Comparison of ENCODE assay signal across 1 cellular context in genomic region chr14:73886449-73887115, GRCh38.
TF ChIP-seq lines count a peak whose summit lies in the region.

Gene ZNF410, plus strand, starts transcription at chr14:73886859. Its CDS starts 5,317 bp downstream, at chr14:73892176.

TF ChIP-seq in HepG2, 621 proteins besides CTCF, POLR2A, EP300 and RAD21 (continued from another document and continues in another):
- TF ChIP-seq ZNF674 (CRISPR knock-in tag; IDR thresholded peaks at IDR 0.05; ENCODE audit: low read depth) (0 out of 2 replicates have a peak, but pooled peaks have one; percentile 29), ZNF414 (CRISPR knock-in tag; IDR thresholded peaks at IDR 0.05) (no peak), ONECUT2 (CRISPR knock-in tag; IDR thresholded peaks at IDR 0.05) (no peak), GTF2F1 (IDR thresholded peaks at IDR 0.05; ENCODE audit: low read length) (no peak; the same call in 1 of the 2 replicates), BATF2 (CRISPR knock-in tag; IDR thresholded peaks at IDR 0.05) (no peak), RFX1 (IDR thresholded peaks at IDR 0.05) (no peak), ATRX (CRISPR knock-in tag; IDR thresholded peaks at IDR 0.05; ENCODE audit: borderline replicate concordance) (no peak), RBAK (CRISPR knock-in tag; IDR thresholded peaks at IDR 0.05) (no peak), ZNF777 (CRISPR knock-in tag; IDR thresholded peaks at IDR 0.05) (peak; percentile 73), TEF (CRISPR knock-in tag; IDR thresholded peaks at IDR 0.05) (no peak), REL (CRISPR knock-in tag; conservative IDR thresholded peaks at IDR 0.05) (0 out of 2 replicates have a peak, but pooled peaks have one; percentile 63), PHB2 (IDR thresholded peaks at IDR 0.05; ENCODE audit: partially characterized antibody) (no peak), ZNF232 (CRISPR knock-in tag; IDR thresholded peaks at IDR 0.05; ENCODE audit: borderline replicate concordance) (0 out of 2 replicates have a peak, but pooled peaks have one; percentile 12), STAT6 (CRISPR knock-in tag; IDR thresholded peaks at IDR 0.05; ENCODE audit: borderline replicate concordance) (no peak; the same call in 1 of the 2 replicates), RNF2 (conservative IDR thresholded peaks at IDR 0.05; ENCODE audit: low read depth) (no peak), ZNF20 (CRISPR knock-in tag; IDR thresholded peaks at IDR 0.05) (no peak), ZMAT3 (CRISPR knock-in tag; conservative IDR thresholded peaks at IDR 0.05) (peak; percentile 66), KLF9 (CRISPR knock-in tag; IDR thresholded peaks at IDR 0.05; ENCODE audit: low read depth) (peak; percentile 88), NFKB2 (CRISPR knock-in tag; IDR thresholded peaks at IDR 0.05; ENCODE audit: borderline replicate concordance) (peak; percentile 85; the same call in 1 of the 2 replicates), ZNF230 (CRISPR knock-in tag; IDR thresholded peaks at IDR 0.05) (no peak), CCDC6 (CRISPR knock-in tag; IDR thresholded peaks at IDR 0.05) (peak; percentile 87; the same call in 1 of the 2 replicates), ZNF563 (CRISPR knock-in tag; IDR thresholded peaks at IDR 0.05) (peak; percentile 79; the same call in 1 of the 2 replicates), FOXA3 (CRISPR knock-in tag; IDR thresholded peaks at IDR 0.05) (peak; percentile 68), ZNF256 (CRISPR knock-in tag; conservative IDR thresholded peaks at IDR 0.05) (peak; percentile 57; the same call in 1 of the 2 replicates), ZNF615 (CRISPR knock-in tag; IDR thresholded peaks at IDR 0.05; ENCODE audit: borderline replicate concordance) (no peak), ZNF451 (CRISPR knock-in tag; IDR thresholded peaks at IDR 0.05) (no peak; the same call in 1 of the 2 replicates), ZNF207 (IDR thresholded peaks at IDR 0.05; ENCODE audit: borderline replicate concordance) (no peak), ZNF737 (CRISPR knock-in tag; IDR thresholded peaks at IDR 0.05; ENCODE audit: borderline replicate concordance) (no peak; the same call in 1 of the 2 replicates), ZBTB49 (CRISPR knock-in tag; IDR thresholded peaks at IDR 0.05; ENCODE audit: borderline replicate concordance) (no peak), PATZ1 (CRISPR knock-in tag; IDR thresholded peaks at IDR 0.05) (peak; percentile 95), ZNF333 (CRISPR knock-in tag; IDR thresholded peaks at IDR 0.05; ENCODE audit: borderline replicate concordance) (no peak), IRF1 (CRISPR knock-in tag; IDR thresholded peaks at IDR 0.05; ENCODE audit: low read depth) (no peak), ZBTB21 (CRISPR knock-in tag; IDR thresholded peaks at IDR 0.05) (peak; percentile 98), ARNT2 (CRISPR knock-in tag; IDR thresholded peaks at IDR 0.05; ENCODE audit: low read depth) (peak; percentile 80), MNT (IDR thresholded peaks at IDR 0.05) (peak; percentile 37; the same call in 1 of the 2 replicates), ARID4A (CRISPR knock-in tag; IDR thresholded peaks at IDR 0.05; ENCODE audit: borderline replicate concordance) (peak; percentile 96), ZNF441 (CRISPR knock-in tag; IDR thresholded peaks at IDR 0.05; ENCODE audit: borderline replicate concordance) (peak; percentile 66; the same call in 1 of the 2 replicates), KLF15 (CRISPR knock-in tag; IDR thresholded peaks at IDR 0.05; ENCODE audit: borderline replicate concordance) (peak; percentile 82; the same call in 1 of the 2 replicates), MBD4 (IDR thresholded peaks at IDR 0.05; ENCODE audit: borderline replicate concordance, low read length) (no peak), GABPB1 (CRISPR knock-in tag; IDR thresholded peaks at IDR 0.05) (peak; percentile 99), BRF2 (CRISPR knock-in tag; IDR thresholded peaks at IDR 0.05) (no peak), KLF13 (CRISPR knock-in tag; IDR thresholded peaks at IDR 0.05) (no peak), SRSF9 (IDR thresholded peaks at IDR 0.05; ENCODE audit: borderline replicate concordance, insufficient read depth, low read depth, low read length, poor library complexity, severe bottlenecking) (no peak), SRY (CRISPR knock-in tag; IDR thresholded peaks at IDR 0.05) (peak; percentile 49), SYNCRIP (IDR thresholded peaks at IDR 0.05; ENCODE audit: insufficient read depth, low read depth, low read length) (no peak), NAIF1 (CRISPR knock-in tag; IDR thresholded peaks at IDR 0.05; ENCODE audit: borderline replicate concordance) (no peak), ATM (IDR thresholded peaks at IDR 0.05; ENCODE audit: borderline replicate concordance) (no peak), KMT2B (CRISPR knock-in tag; IDR thresholded peaks at IDR 0.05) (peak; percentile 92), IRF2 (CRISPR knock-in tag; IDR thresholded peaks at IDR 0.05) (peak; percentile 67), ZNF44 (CRISPR knock-in tag; IDR thresholded peaks at IDR 0.05) (0 out of 2 replicates have a peak, but pooled peaks have one; percentile 30), NFE2 (CRISPR knock-in tag; IDR thresholded peaks at IDR 0.05) (peak; percentile 23; the same call in 1 of the 2 replicates), IKZF1 (IDR thresholded peaks at IDR 0.05) (no peak)
